19 cellular contexts compared by ENCODE assay signal in genomic region chr7:27092753-27093097, GRCh38. TPM values are rescaled to one million over a fixed set of nuclear protein-coding genes. Genes with fewer than 3 reads are reported as not detected.
DNase-seq lines count a peak whose midpoint lies in the region; ATAC-seq and TF ChIP-seq lines count a peak whose summit lies in the region.
"Had no signal": no experiment of that assay in that cellular context is flagged by ENCODE, and none has a peak within 500 bp of the region (broad histone marks: within the 10 kb centered on the region; RNA-seq: fewer than 3 reads in every experiment).

No MANE protein-coding gene starts in this region.

- H3K9me3 Mint-ChIP-seq in GM23338 (peaks cover 7% of the 10 kb centered on the region; the same call in 1 of the 3 replicates), progenitor cell of endocrine pancreas (ENCODE audit: low read depth) (no peaks in the 10 kb centered on the region)
- H3K9me3 Mint-ChIP-seq: HFFc6 had no signal

- H3K9me3 ChIP-seq in Panc1 (ENCODE audit: control insufficient read depth, insufficient read depth, low read depth, low read length): no peaks in the 10 kb centered on the region
- H3K9me3 ChIP-seq: HAP-1 had no signal

- DNase-seq in GM23338 (ENCODE audit: low spot score) (no peak), Panc1 (ENCODE audit: low read depth, low spot score) (no peak), mesendoderm (no peak), progenitor cell of endocrine pancreas (ENCODE audit: low spot score, unreplicated experiment) (no peak), cardiac septum (ENCODE audit: low spot score) (no peak), activated gamma-delta T cell (lab: John Stamatoyannopoulos, UW) (no peak), GM20000 (ENCODE audit: low spot score) (no peak)
- DNase-seq: ACHN; C1 segment of cervical spinal cord; Calu3; CD4-positive, alpha-beta T cell; DMS 273 treated with DMSO at 0.1 percent for 48 hours; GOT3; HFFc6 had no signal

- H2BK5ac ChIP-seq in mesendoderm (ENCODE audit: low read length): no peak overlapping the region

- H2AFZ ChIP-seq in GM23338: no peak overlapping the region

- no CpG with 5 or more reads among the region's 2 CpGs for WGBS in mesendoderm (ENCODE audit: extremely low coverage, insufficient coverage, low lambda C conversion rate)

- H3K4ac ChIP-seq in mesendoderm (ENCODE audit: low read depth, low read length): no peak overlapping the region

- no peak overlapping the region for H4K8ac ChIP-seq in mesendoderm (ENCODE audit: low read depth, low read length)

- H3K27me3 Mint-ChIP-seq in GM23338 (ENCODE audit: insufficient read depth, low read depth, poor library complexity) (peaks cover 100% of the 10 kb centered on the region), progenitor cell of endocrine pancreas (no peaks in the 10 kb centered on the region)

- no peak overlapping the region for H2BK15ac ChIP-seq in mesendoderm (replicated peaks; ENCODE audit: low read depth)

- H3K9me2 ChIP-seq in GM23338 (ENCODE audit: insufficient read depth): no peaks in the 10 kb centered on the region

- H3K4me3 ChIP-seq in GM23338 (no peak overlapping the region), Panc1 (ENCODE audit: low read depth in 2 of 2, low read length in 2 of 2) (no peak overlapping the region), mesendoderm (ENCODE audit: low read length) (no peak overlapping the region)
- H3K4me3 ChIP-seq: HAP-1 had no signal

- TF ChIP-seq CTCF in GM23338 (conservative IDR thresholded peaks at IDR 0.05; ENCODE audit: low read depth in 2 of 2) (no peak), Panc1 (IDR thresholded peaks at IDR 0.05) (no peak), progenitor cell of endocrine pancreas (IDR thresholded peaks at IDR 0.05; ENCODE audit: unreplicated experiment) (no peak), GM20000 (IDR thresholded peaks at IDR 0.05; ENCODE audit: extremely low read depth, missing control alignments) (no peak)

- H2BK120ac ChIP-seq in mesendoderm (ENCODE audit: low read depth, low read length): no peak overlapping the region

- peak overlapping the region; percentile 33; the same call in 1 of the 2 replicates for H3K4me2 ChIP-seq in GM23338
- no peak overlapping the region for H3K4me2 ChIP-seq in mesendoderm (ENCODE audit: low read length)

- no peak overlapping the region for H3K9ac ChIP-seq in mesendoderm (ENCODE audit: low read length)

- peaks cover 57% of the 10 kb centered on the region for H3K4me1 ChIP-seq in GM23338 (ENCODE audit: insufficient read depth)
- peaks cover 51% of the 10 kb centered on the region for H3K4me1 ChIP-seq in Panc1 (ENCODE audit: control insufficient read depth, insufficient read depth, low read length)
- H3K4me1 ChIP-seq in mesendoderm (ENCODE audit: control insufficient read depth, low read depth, low read length): peaks cover 9% of the 10 kb centered on the region

- H3K18ac ChIP-seq in mesendoderm (ENCODE audit: low read length): no peak overlapping the region

- no peak overlapping the region for H3K27ac ChIP-seq in GM23338 (ENCODE audit: low read depth)
- peak overlapping the region; percentile 71 for H3K27ac ChIP-seq in Panc1 (ENCODE audit: low read length)
- H3K27ac ChIP-seq in mesendoderm (ENCODE audit: low read depth, low read length): peak overlapping the region; percentile 41
- H3K27ac ChIP-seq: HL-60 had no signal

- H3K27me3 ChIP-seq in GM23338 (ENCODE audit: insufficient read depth) (peaks cover 100% of the 10 kb centered on the region), Panc1 (ENCODE audit: control insufficient read depth, insufficient read depth, low read length) (no peaks in the 10 kb centered on the region), mesendoderm (ENCODE audit: insufficient read depth, low read length, poor library complexity) (peaks cover 62% of the 10 kb centered on the region)

- no peak overlapping the region for H3K27ac Mint-ChIP-seq in GM23338
- peak overlapping the region; percentile 94 for H3K27ac Mint-ChIP-seq in progenitor cell of endocrine pancreas
- H3K27ac Mint-ChIP-seq: CD4-positive, alpha-beta T cell; HFFc6 had no signal

- H4K20me1 ChIP-seq in GM23338 (replicated peaks; ENCODE audit: insufficient read depth): peaks cover 50% of the 10 kb centered on the region

- intact Hi-C loops in Panc1 (cut with micrococcal nuclease; ENCODE audit: unreplicated experiment): loop anchor here (10.0 kb wide), 1 partner anchor 58 kb away; no protein-coding TSS in a partner anchor
- intact Hi-C loops in cardiac septum (cut with DNase I): no loop called here

- peaks cover 46% of the 10 kb centered on the region for H3K4me1 Mint-ChIP-seq in GM23338
- H3K4me1 Mint-ChIP-seq in progenitor cell of endocrine pancreas (ENCODE audit: low read depth): peaks cover 60% of the 10 kb centered on the region

- H4K5ac ChIP-seq in mesendoderm (ENCODE audit: low read length): no peak overlapping the region

- no peak overlapping the region for H3K56ac ChIP-seq in mesendoderm (ENCODE audit: low read length)

- CTCF ChIA-PET in Panc1 (lab: Charles Lee): interaction anchor here (0.6 to 1.5 kb wide), 2 partner anchors 16 to 232 kb away, joined by 3 to 7 read pairs; no protein-coding TSS in a partner anchor

- no peak overlapping the region for H3K4me3 Mint-ChIP-seq in GM23338
- peak overlapping the region; percentile 53 for H3K4me3 Mint-ChIP-seq in progenitor cell of endocrine pancreas (ENCODE audit: low read depth)
- H3K4me3 Mint-ChIP-seq: CD4-positive, alpha-beta T cell; HFFc6 had no signal

- in situ Hi-C loops in Panc1 (cut with HindIII; ENCODE audit: low pct_unique_long_range_greater_than_20kb, low sequenced_read_pairs): no loop called here

- H3K79me2 ChIP-seq in GM23338 (replicated peaks; ENCODE audit: insufficient read depth) (no peaks in the 10 kb centered on the region), mesendoderm (ENCODE audit: control insufficient read depth, insufficient read depth, low read length) (no peaks in the 10 kb centered on the region)

- ATAC-seq in GM23338: no peak
- ATAC-seq in Panc1: no peak
- ATAC-seq in HG03095 (IDR thresholded peaks at IDR 0.05; ENCODE audit: unreplicated experiment): no peak

- POLR2A ChIA-PET in Panc1 (lab: Charles Lee): interaction anchor here (0.6 to 1.0 kb wide), 2 partner anchors 17 to 21 kb away, joined by 3 read pairs; no protein-coding TSS in a partner anchor

- H3K36me3 ChIP-seq in GM23338 (ENCODE audit: insufficient read depth): no peaks in the 10 kb centered on the region
- no peaks in the 10 kb centered on the region for H3K36me3 ChIP-seq in Panc1 (ENCODE audit: control insufficient read depth, insufficient read depth, low read length)
- no peaks in the 10 kb centered on the region for H3K36me3 ChIP-seq in mesendoderm (ENCODE audit: control insufficient read depth, insufficient read depth, low read length)
- H3K36me3 ChIP-seq: HAP-1 had no signal

- no peaks in the 10 kb centered on the region for H3K79me1 ChIP-seq in mesendoderm (ENCODE audit: low read length)

- H3F3A ChIP-seq in GM23338 (replicated peaks; ENCODE audit: low read depth): peaks cover 40% of the 10 kb centered on the region

- H3K36me3 Mint-ChIP-seq in GM23338 (ENCODE audit: low read depth): no peaks in the 10 kb centered on the region
- peaks cover 7% of the 10 kb centered on the region for H3K36me3 Mint-ChIP-seq in progenitor cell of endocrine pancreas (ENCODE audit: insufficient read depth)

- BruUV-seq in Panc1 (replicated peaks; lab: Mats Ljungman, UMichigan): no TSS peak

- H2AK5ac ChIP-seq in mesendoderm (ENCODE audit: low read length): no peak overlapping the region

- H3K23ac ChIP-seq in mesendoderm (ENCODE audit: low read length): no peak overlapping the region

RNA-seq across cellular contexts. Expression of gene HOXA1, which starts 3.1 kb away (rescaled TPM):
- total RNA-seq in GM23338 (2014; rRNA removed; shearing (Covaris generic)): not detected in 2 replicates
- not detected in 2 replicates for polyA plus RNA-seq in GM23338 (2016; fragmentation: Nextera tagmentation; extraction: Ambion mirVana)
- total RNA-seq in Panc1 (2021; ENCODE audit: unreplicated experiment): 8.8 TPM
- polyA plus RNA-seq in Panc1 (2012; ENCODE audit: insufficient read length): 5.3 TPM
- polyA plus RNA-seq in mesendoderm (2013, experiment 1 of 2): 0.56 TPM
- 0.91 TPM for polyA plus RNA-seq in mesendoderm (2013, experiment 2 of 2)
- 27.4 and 31.2 TPM in 2 replicates for total RNA-seq in progenitor cell of endocrine pancreas
- total RNA-seq in cardiac septum: 0.19 TPM
- total RNA-seq: A172 had no signal

RNA-seq across cellular contexts. Expression of gene HOXA2, which starts 9.8 kb away (rescaled TPM):
- total RNA-seq in GM23338 (2014; rRNA removed; shearing (Covaris generic)): not detected in 2 replicates
- polyA plus RNA-seq in GM23338 (2016; fragmentation: Nextera tagmentation; extraction: Ambion mirVana): not detected in 2 replicates
- total RNA-seq in Panc1 (2021; ENCODE audit: unreplicated experiment) (2.9 TPM), progenitor cell of endocrine pancreas (17.9 and 18.6 TPM in 2 replicates), cardiac septum (0.30 TPM)
- 0.84 TPM for polyA plus RNA-seq in Panc1 (2012; ENCODE audit: insufficient read length)
- polyA plus RNA-seq in mesendoderm (2013, experiment 1 of 2): 0.04 TPM
- 0.03 TPM for polyA plus RNA-seq in mesendoderm (2013, experiment 2 of 2)
- total RNA-seq: A172; CD4-positive, alpha-beta T cell had no signal
- polyA plus RNA-seq: IgD-negative memory B cell had no signal

RNA-seq across cellular contexts. Expression of gene HOXA4, which starts 37.8 kb away (rescaled TPM):
- not detected in 2 replicates for total RNA-seq in GM23338 (2014; rRNA removed; shearing (Covaris generic))
- not detected in 2 replicates for polyA plus RNA-seq in GM23338 (2016; fragmentation: Nextera tagmentation; extraction: Ambion mirVana)
- 0.39 TPM for total RNA-seq in Panc1 (2021; ENCODE audit: unreplicated experiment)
- 0.45 TPM for polyA plus RNA-seq in Panc1 (2012; ENCODE audit: insufficient read length)
- not detected for polyA plus RNA-seq in mesendoderm (2013, experiment 1 of 2)
- polyA plus RNA-seq in mesendoderm (2013, experiment 2 of 2): not detected
- 13.7 TPM in 2 replicates for total RNA-seq in progenitor cell of endocrine pancreas
- 1.1 TPM for total RNA-seq in cardiac septum
- total RNA-seq: CD4-positive, alpha-beta T cell had no signal
- polyA plus RNA-seq: IgD-negative memory B cell had no signal

RNA-seq across cellular contexts. Expression of gene HOXA5, which starts 50.8 kb away (rescaled TPM):
- total RNA-seq in GM23338 (2014; rRNA removed; shearing (Covaris generic)): not detected in 2 replicates
- not detected in 2 replicates for polyA plus RNA-seq in GM23338 (2016; fragmentation: Nextera tagmentation; extraction: Ambion mirVana)
- total RNA-seq in Panc1 (2021; ENCODE audit: unreplicated experiment) (3.9 TPM), progenitor cell of endocrine pancreas (12.6 and 18.1 TPM in 2 replicates), cardiac septum (0.30 TPM)
- 3.0 TPM for polyA plus RNA-seq in Panc1 (2012; ENCODE audit: insufficient read length)
- not detected for polyA plus RNA-seq in mesendoderm (2013, experiment 1 of 2)
- polyA plus RNA-seq in mesendoderm (2013, experiment 2 of 2): not detected
- total RNA-seq: CD4-positive, alpha-beta T cell had no signal
- polyA plus RNA-seq: IgD-negative memory B cell had no signal

RNA-seq across cellular contexts. Expression of gene HOXA6, which starts 54.8 kb away (rescaled TPM):
- not detected in 2 replicates for total RNA-seq in GM23338 (2014; rRNA removed; shearing (Covaris generic))
- polyA plus RNA-seq in GM23338 (2016; fragmentation: Nextera tagmentation; extraction: Ambion mirVana): not detected in 2 replicates
- total RNA-seq in Panc1 (2021; ENCODE audit: unreplicated experiment) (3.3 TPM), progenitor cell of endocrine pancreas (0.38 TPM in 1 of 2 replicates, not detected in the other), cardiac septum (not detected)
- 4.8 TPM for polyA plus RNA-seq in Panc1 (2012; ENCODE audit: insufficient read length)
- polyA plus RNA-seq in mesendoderm (2013, experiment 1 of 2): not detected
- not detected for polyA plus RNA-seq in mesendoderm (2013, experiment 2 of 2)
- total RNA-seq: A172; CD4-positive, alpha-beta T cell had no signal
